Comparison of ENCODE assay signal across 8 cellular contexts in the genomic region with DNA sequence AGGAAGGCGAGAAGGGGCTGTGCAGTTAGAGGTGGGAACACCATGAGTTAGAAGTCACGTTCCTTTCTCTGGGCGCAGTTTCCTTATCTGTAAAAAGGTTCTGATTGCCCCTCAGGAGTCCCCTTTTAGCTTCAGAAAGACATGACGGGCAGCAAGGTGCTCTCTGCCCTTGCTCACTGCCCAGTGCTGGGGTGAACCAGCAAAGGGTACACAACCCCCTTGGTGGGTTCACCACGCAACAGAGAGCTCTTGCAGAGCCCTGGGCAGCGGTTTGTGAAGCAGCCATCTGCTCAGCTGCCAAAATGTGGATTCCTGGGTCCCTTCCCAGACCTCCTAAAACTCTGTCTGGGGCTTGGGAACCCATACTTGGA. TPM values are rescaled to one million over a fixed set of nuclear protein-coding genes. Genes with fewer than 3 reads are reported as not detected.
DNase-seq lines count a peak whose midpoint lies in the region; ATAC-seq and TF ChIP-seq lines count a peak whose summit lies in the region.

No MANE protein-coding gene starts in this region.

- H3K4me3 ChIP-seq in ascending aorta = peak overlapping the region; percentile 55 to 80
- H3K4me3 ChIP-seq in lower leg skin (ENCODE audit: low read depth, poor library complexity, severe bottlenecking) = peak overlapping the region; percentile 11
- H3K4me3 ChIP-seq in tibial artery = peak overlapping the region; percentile 62 to 69

- no peak for ATAC-seq in activated T-cell treated with anti-CD3 and anti-CD28 coated beads, Interleukin-2, amount 50 U/mL, for 4 hours
- ATAC-seq in GM19452 (IDR thresholded peaks at IDR 0.05; ENCODE audit: unreplicated experiment) = no peak

- intact Hi-C loops in ascending aorta (cut with DNase I) (loop anchor here (1.0 kb wide), 1 partner anchor 130 kb away; the partner anchor contains the start of gene VPS18), lower leg skin (cut with DNase I; ENCODE audit: low total_unique reads) (no loop called here), tibial artery (cut with DNase I; ENCODE audit: low total_unique reads) (loop anchor here (5.0 kb wide), 1 partner anchor 128 kb away; the partner anchor contains the start of gene VPS18)

- H3K4me1 Mint-ChIP-seq in activated T-cell treated with anti-CD3 and anti-CD28 coated beads, Interleukin-2, amount 50 U/mL, for 4 hours (ENCODE audit: low read depth) = peaks cover 42% of the 10 kb centered on the region

- H3K27ac ChIP-seq in ascending aorta (peak overlapping the region; percentile 81 to 82), tibial artery (peak overlapping the region; percentile 87 to 89)

- no peaks in the 10 kb centered on the region for H3K27me3 ChIP-seq in ascending aorta
- H3K27me3 ChIP-seq in tibial artery = no peaks in the 10 kb centered on the region

- no peaks in the 10 kb centered on the region for H3K9me3 ChIP-seq in ascending aorta
- H3K9me3 ChIP-seq in tibial artery = no peaks in the 10 kb centered on the region

- no peak for DNase-seq in activated T-cell treated with anti-CD3 and anti-CD28 coated beads, Interleukin-2, amount 50 U/mL, for 4 hours
- DNase-seq in activated T-cell treated with anti-CD3 and anti-CD28 coated beads, Interleukin-2, amount 50 U/mL, for 1 hour = no peak
- DNase-seq in ascending aorta (ENCODE audit: low spot score in 2 of 2) (no peak), lower leg skin (ENCODE audit: low spot score in 2 of 2) (peak in 1 of 2 donors; percentile 86), tibial artery (no peak), NCI-H1105 treated with DMSO at 0.1 percent for 48 hours (lab: John Stamatoyannopoulos, UW) (no peak), NK-92 (lab: John Stamatoyannopoulos, UW; ENCODE audit: unreplicated experiment) (no peak)

- TF ChIP-seq POLR2A in lower leg skin (IDR thresholded peaks at IDR 0.05) = no peak

- H3K4me1 ChIP-seq in ascending aorta (peaks cover 5 to 16% of the 10 kb centered on the region in 2 donors), tibial artery (peaks cover 0 to 58% (median 27%) of the 10 kb centered on the region in 4 donors)

- H3K36me3 Mint-ChIP-seq in activated T-cell treated with anti-CD3 and anti-CD28 coated beads, Interleukin-2, amount 50 U/mL, for 4 hours (ENCODE audit: insufficient read depth) = no peaks in the 10 kb centered on the region

- peak overlapping the region; percentile 79 for H3K4me3 Mint-ChIP-seq in activated T-cell treated with anti-CD3 and anti-CD28 coated beads, Interleukin-2, amount 50 U/mL, for 4 hours

- no peaks in the 10 kb centered on the region for H3K9me3 Mint-ChIP-seq in activated T-cell treated with anti-CD3 and anti-CD28 coated beads, Interleukin-2, amount 50 U/mL, for 4 hours

- no peaks in the 10 kb centered on the region for H3K27me3 Mint-ChIP-seq in activated T-cell treated with anti-CD3 and anti-CD28 coated beads, Interleukin-2, amount 50 U/mL, for 4 hours (ENCODE audit: low read depth)

- H3K36me3 ChIP-seq in ascending aorta = peaks cover 0 to 15% of the 10 kb centered on the region in 2 donors
- peaks cover 0 to 24% (median 5%) of the 10 kb centered on the region in 3 donors for H3K36me3 ChIP-seq in tibial artery

- WGBS in lower leg skin, 2 donors = 36 to 39% methylated on average over 6 of the region's 6 CpGs

- TF ChIP-seq CTCF in ascending aorta (IDR thresholded peaks at IDR 0.05) (no peak), lower leg skin (IDR thresholded peaks at IDR 0.05) (no peak), tibial artery (IDR thresholded peaks at IDR 0.05) (no peak)

RNA-seq across cellular contexts. Expression of gene GCHFR, which starts 0.9 kb away (rescaled TPM):
- 10 to 100 TPM; 18.5 to 25.6 (median 25.3) TPM for total RNA-seq in activated T-cell treated with anti-CD3 and anti-CD28 coated beads, Interleukin-2, amount 50 U/mL, for 4 hours
- total RNA-seq in ascending aorta (26.4 TPM), lower leg skin (10 to 100 TPM; 59.8 to 97.7 (median 88.6) TPM)

RNA-seq across cellular contexts. Expression of gene C15orf62, which starts 5.0 kb away (rescaled TPM):
- total RNA-seq in activated T-cell treated with anti-CD3 and anti-CD28 coated beads, Interleukin-2, amount 50 U/mL, for 4 hours = under 1 TPM; 0.24 to 0.53 (median 0.25) TPM
- total RNA-seq in ascending aorta (not detected), lower leg skin (10 to 100 TPM; 31.2 to 58.4 (median 40.2) TPM)

RNA-seq across cellular contexts. Expression of gene RMDN3, which starts 9.7 kb away (rescaled TPM):
- 10 to 100 TPM; 62.1 to 63.7 (median 62.9) TPM for total RNA-seq in activated T-cell treated with anti-CD3 and anti-CD28 coated beads, Interleukin-2, amount 50 U/mL, for 4 hours
- 6.0 TPM for total RNA-seq in ascending aorta
- 10 to 100 TPM; 19.1 to 40.2 (median 32.3) TPM for total RNA-seq in lower leg skin

RNA-seq across cellular contexts. Expression of gene ZFYVE19, which starts 42.1 kb away (rescaled TPM):
- 10 to 100 TPM; 19.5 to 23.5 (median 20.3) TPM for total RNA-seq in activated T-cell treated with anti-CD3 and anti-CD28 coated beads, Interleukin-2, amount 50 U/mL, for 4 hours
- 61.0 TPM for total RNA-seq in ascending aorta
- total RNA-seq in lower leg skin = 10 to 100 TPM; 30.9 to 65.7 (median 35.4) TPM

RNA-seq across cellular contexts. Expression of gene DNAJC17, which starts 42.5 kb away (rescaled TPM):
- 10 to 100 TPM; 49.1 to 62.1 (median 49.9) TPM for total RNA-seq in activated T-cell treated with anti-CD3 and anti-CD28 coated beads, Interleukin-2, amount 50 U/mL, for 4 hours
- total RNA-seq in ascending aorta (26.2 TPM), lower leg skin (10 to 100 TPM; 16.5 to 53.1 (median 29.3) TPM)

Comparison
In these comparisons a context has a peak if more than half of its experiments do, and no peak if none do; other contexts are left out.
1. H3K4me3 ChIP-seq: peak in every context shown above with its lines; median percentile 68 in ascending aorta; 66 in tibial artery; 11 in lower leg skin.
2. RNA of gene C15orf62, which starts 5.0 kb away (total RNA-seq): 31.2 to 58.4 TPM in lower leg skin; 0.24 to 0.53 TPM in activated T-cell treated with anti-CD3 and anti-CD28 coated beads, Interleukin-2, amount 50 U/mL, for 4 hours and not detected in ascending aorta (single experiment); every median in the first group is over 10 times any median in the second.